Comparison of ENCODE assay signal across 17 cellular contexts in genomic region chr13:40618581-40619478, GRCh38. TPM values are rescaled to one million over a fixed set of nuclear protein-coding genes. Genes with fewer than 3 reads are reported as not detected.
A peak's percentile ranks its signal among the peaks of the same experiment; 100 is the strongest.
DNase-seq lines count a peak whose midpoint lies in the region; ATAC-seq and TF ChIP-seq lines count a peak whose summit lies in the region.
"Had no signal": no experiment of that assay in that cellular context is flagged by ENCODE, and none has a peak within 500 bp of the region (broad histone marks: within the 10 kb centered on the region; RNA-seq: fewer than 3 reads in every experiment).

No MANE protein-coding gene starts in this region.

- TF ChIP-seq EP300 in esophagus muscularis mucosa (IDR thresholded peaks at IDR 0.05) = no peak

- H3K27me3 ChIP-seq in esophagus muscularis mucosa (no peaks in the 10 kb centered on the region), left lung (no peaks in the 10 kb centered on the region), lower lobe of right lung (ENCODE audit: low read depth) (no peaks in the 10 kb centered on the region)
- H3K27me3 ChIP-seq: cardiac muscle cell, hepatocyte had no signal

- ATAC-seq in WTC11 (no peak), left lung (no peak), lower lobe of right lung (no peak)
- peak; percentile 56 for ATAC-seq in stimulated activated naive CD8-positive, alpha-beta T cell treated with anti-CD3 and anti-CD28 coated beads, Interleukin-15, Interleukin-2, amounts not matched to agents 100 U/mL and 50 U/mL, for 24 hours

- CTCF ChIA-PET in WTC11 (lab: Charles Lee) = no interaction called here

- peak overlapping the region; percentile 92 for H3K27ac Mint-ChIP-seq in activated T-cell treated with anti-CD3 and anti-CD28 coated beads, Interleukin-2, amount 50 U/mL, for 24 hours
- peak overlapping the region; percentile 68 for H3K27ac Mint-ChIP-seq in WTC11

- no peak overlapping the region for H3K4me3 ChIP-seq in esophagus muscularis mucosa
- H3K4me3 ChIP-seq in left lung = no peak overlapping the region
- H3K4me3 ChIP-seq in lower lobe of right lung = no peak overlapping the region
- H3K4me3 ChIP-seq: cardiac muscle cell, hepatocyte, skin epidermis had no signal

- peak overlapping the region; percentile 2 for H3K4me3 Mint-ChIP-seq in activated T-cell treated with anti-CD3 and anti-CD28 coated beads, Interleukin-2, amount 50 U/mL, for 24 hours
- no peak overlapping the region for H3K4me3 Mint-ChIP-seq in WTC11

- intact Hi-C loops in esophagus muscularis mucosa (cut with DNase I) = no loop called here
- intact Hi-C loops in left lung (cut with DNase I) = no loop called here
- intact Hi-C loops in lower lobe of right lung (cut with DNase I) = no loop called here

- peaks cover 70 to 87% (median 79%) of the 10 kb centered on the region in 4 donors for H3K4me1 ChIP-seq in esophagus muscularis mucosa
- H3K4me1 ChIP-seq in left lung = peaks cover 0 to 22% of the 10 kb centered on the region in 2 donors
- peaks cover 50% of the 10 kb centered on the region for H3K4me1 ChIP-seq in lower lobe of right lung

- peaks cover 56% of the 10 kb centered on the region for H3K36me3 Mint-ChIP-seq in activated T-cell treated with anti-CD3 and anti-CD28 coated beads, Interleukin-2, amount 50 U/mL, for 24 hours (ENCODE audit: low read depth)
- H3K36me3 Mint-ChIP-seq in WTC11 = no peaks in the 10 kb centered on the region

- TF ChIP-seq CTCF in WTC11 (IDR thresholded peaks at IDR 0.05) (no peak), esophagus muscularis mucosa (IDR thresholded peaks at IDR 0.05) (no peak), left lung (IDR thresholded peaks at IDR 0.05) (no peak), lower lobe of right lung (IDR thresholded peaks at IDR 0.05) (no peak)

- no peak overlapping the region for H3K27ac ChIP-seq in esophagus muscularis mucosa (replicated peaks in 1 of 4)
- H3K27ac ChIP-seq in left lung = no peak overlapping the region
- no peak overlapping the region for H3K27ac ChIP-seq in lower lobe of right lung
- H3K27ac ChIP-seq: cardiac muscle cell, hepatocyte had no signal

- H3K9me3 ChIP-seq in esophagus muscularis mucosa (no peaks in the 10 kb centered on the region), left lung (no peaks in the 10 kb centered on the region), lower lobe of right lung (no peaks in the 10 kb centered on the region)
- H3K9me3 ChIP-seq: SK-N-SH had no signal

- DNase-seq in activated T-cell treated with anti-CD3 and anti-CD28 coated beads, Interleukin-2, amount 50 U/mL, for 24 hours = no peak
- no peak for DNase-seq in activated T-cell treated with anti-CD3 and anti-CD28 coated beads, Interleukin-2, amount 50 U/mL, for 1 hour
- DNase-seq in WTC11 (ENCODE audit: low spot score) = no peak
- DNase-seq in esophagus muscularis mucosa (ENCODE audit: extremely low spot score) = peak; percentile 62
- DNase-seq in stimulated activated naive CD8-positive, alpha-beta T cell treated with anti-CD3 and anti-CD28 coated beads, Interleukin-15, Interleukin-2, amounts not matched to agents 100 U/mL and 50 U/mL, for 24 hours = no peak
- no peak for DNase-seq in NOMO-1 (lab: John Stamatoyannopoulos, UW; ENCODE audit: unreplicated experiment in 2 of 2)
- DNase-seq in left lung = no peak
- no peak for DNase-seq in lower lobe of right lung
- DNase-seq: effector memory CD4-positive, alpha-beta T cell; IMR-90; kidney glomerular epithelial cell; NCI-H2029; NCI-H524 treated with DMSO at 0.1 percent for 48 hours; SK-N-SH had no signal

- POLR2A ChIA-PET in WTC11 (lab: Charles Lee) = no interaction called here

- no peak for TF ChIP-seq POLR2A in esophagus muscularis mucosa (IDR thresholded peaks at IDR 0.05; ENCODE audit: low read depth)

- H3K4me1 Mint-ChIP-seq in activated T-cell treated with anti-CD3 and anti-CD28 coated beads, Interleukin-2, amount 50 U/mL, for 24 hours (ENCODE audit: low read depth) = peaks cover 91% of the 10 kb centered on the region
- peaks cover 81% of the 10 kb centered on the region for H3K4me1 Mint-ChIP-seq in WTC11

- no peaks in the 10 kb centered on the region for H3K27me3 Mint-ChIP-seq in activated T-cell treated with anti-CD3 and anti-CD28 coated beads, Interleukin-2, amount 50 U/mL, for 24 hours
- no peaks in the 10 kb centered on the region for H3K27me3 Mint-ChIP-seq in WTC11 (ENCODE audit: low read depth)

- peaks cover 3% of the 10 kb centered on the region for H3K9me3 Mint-ChIP-seq in activated T-cell treated with anti-CD3 and anti-CD28 coated beads, Interleukin-2, amount 50 U/mL, for 24 hours
- H3K9me3 Mint-ChIP-seq in WTC11 = no peaks in the 10 kb centered on the region

- 96% methylated on average over 15 of the region's 15 CpGs for WGBS in esophagus muscularis mucosa

- H3K36me3 ChIP-seq in esophagus muscularis mucosa (no peaks in the 10 kb centered on the region), left lung (no peaks in the 10 kb centered on the region), lower lobe of right lung (no peaks in the 10 kb centered on the region)
- H3K36me3 ChIP-seq: cardiac muscle cell had no signal

TF ChIP-seq in WTC11, 78 proteins besides CTCF, POLR2A, EP300 and RAD21 (continues in another document):
- TF ChIP-seq AR (CRISPR knock-in tag; IDR thresholded peaks at IDR 0.05) (no peak), RORB (CRISPR knock-in tag; IDR thresholded peaks at IDR 0.05) (no peak), FOXK1 (CRISPR knock-in tag; IDR thresholded peaks at IDR 0.05) (no peak), ZBTB43 (CRISPR knock-in tag; IDR thresholded peaks at IDR 0.05) (no peak), STAT6 (CRISPR knock-in tag; conservative IDR thresholded peaks at IDR 0.05; ENCODE audit: low read depth) (no peak), CBFB (CRISPR knock-in tag; IDR thresholded peaks at IDR 0.05; ENCODE audit: low read depth) (no peak), ATF6 (CRISPR knock-in tag; IDR thresholded peaks at IDR 0.05) (no peak)

RNA-seq across cellular contexts. Expression of gene FOXO1, which starts 47.6 kb away (rescaled TPM):
- total RNA-seq in WTC11 (2021) (34.3 to 37.9 TPM (median 34.4 TPM) in 3 replicates), esophagus muscularis mucosa (10 to 100 TPM; 65.6 to 87.4 (median 78.5) TPM), left lung (10 to 100 TPM; 19.3 to 24.0 TPM), lower lobe of right lung (19.9 TPM)
